ENCODE assay signal across 12 cellular contexts in genomic region chr7:32518534-32519140, GRCh38. TPM values are rescaled to one million over a fixed set of nuclear protein-coding genes. Genes with fewer than 3 reads are reported as not detected.
DNase-seq lines count a peak whose midpoint lies in the region; ATAC-seq, FAIRE-seq and TF ChIP-seq lines count a peak whose summit lies in the region.
"Had no signal": no experiment of that assay in that cellular context is flagged by ENCODE, and none has a peak within 500 bp of the region (broad histone marks: within the 10 kb centered on the region; RNA-seq: fewer than 3 reads in every experiment).

No MANE protein-coding gene starts in this region.

- H3K27ac ChIP-seq in astrocyte (ENCODE audit: low read depth, low read length) = no peak overlapping the region

- H4K20me1 ChIP-seq in astrocyte (ENCODE audit: insufficient read depth, low read length) = peaks cover 13% of the 10 kb centered on the region

- no peak for FAIRE-seq in astrocyte (lab: Jason Lieb, UNC)
- FAIRE-seq: keratinocyte had no signal

- in situ Hi-C loops in GM13977 (cut with MboI; ENCODE audit: low pct_unique_long_range_greater_than_20kb, low sequenced_read_pairs, unreplicated experiment) = no loop called here

- peaks cover 11% of the 10 kb centered on the region for H3K9me3 Mint-ChIP-seq in astrocyte (ENCODE audit: unreplicated experiment)

- H3K4me1 Mint-ChIP-seq in astrocyte (ENCODE audit: low read depth, unreplicated experiment) = peaks cover 34% of the 10 kb centered on the region
- H3K4me1 Mint-ChIP-seq: nephron progenitor cell had no signal

- H3K4me3 Mint-ChIP-seq in astrocyte (ENCODE audit: unreplicated experiment) = no peak overlapping the region
- H3K4me3 Mint-ChIP-seq: nephron progenitor cell had no signal

- ATAC-seq in GM21381 (IDR thresholded peaks at IDR 0.05; ENCODE audit: unreplicated experiment) (no peak), esophagus mucosa (no peak)

- H3K27me3 ChIP-seq in astrocyte (ENCODE audit: insufficient read depth, low read length) = no peaks in the 10 kb centered on the region

- H2AFZ ChIP-seq in astrocyte (ENCODE audit: low read depth, low read length) = no peak overlapping the region

- no peak overlapping the region for H3K27ac Mint-ChIP-seq in astrocyte (ENCODE audit: unreplicated experiment)
- H3K27ac Mint-ChIP-seq: nephron progenitor cell had no signal

- H3K9me3 ChIP-seq in astrocyte (ENCODE audit: insufficient read depth, low read depth, low read length) = peaks cover 8% of the 10 kb centered on the region

- TF ChIP-seq CTCF in astrocyte (IDR thresholded peaks at IDR 0.05; ENCODE audit: insufficient read depth, low read depth, low read length) (no peak), GM13977 (IDR thresholded peaks at IDR 0.05; ENCODE audit: extremely low read depth, insufficient read depth, missing control alignments) (no peak)

- peak; percentile 0 for DNase-seq in NCI-H146 (lab: John Stamatoyannopoulos, UW)
- DNase-seq in NCI-H146 treated with DMSO at 0.1 percent for 48 hours (lab: John Stamatoyannopoulos, UW; ENCODE audit: unreplicated experiment) = no peak
- DNase-seq in NAMALWA (ENCODE audit: low spot score) = peak; percentile 39
- DNase-seq in astrocyte (ENCODE audit: low read depth) = peak; percentile 77
- DNase-seq in lung microvascular endothelial cell (ENCODE audit: low read depth in 2 of 2) = peak; percentile 27 to 44
- DNase-seq in GM13977 (ENCODE audit: low spot score) = no peak
- DNase-seq: aorta, nephron progenitor cell, T1000 had no signal

- H3K9ac ChIP-seq in astrocyte (ENCODE audit: low read length) = no peak overlapping the region

- H3K4me3 ChIP-seq in astrocyte (ENCODE audit: insufficient read depth, low read depth, low read length) = no peak overlapping the region

- H3K4me2 ChIP-seq in astrocyte (ENCODE audit: low read length) = no peak overlapping the region

- H3K27me3 Mint-ChIP-seq in astrocyte (ENCODE audit: low read depth, unreplicated experiment) = no peaks in the 10 kb centered on the region

- H3K36me3 ChIP-seq in astrocyte (ENCODE audit: insufficient read depth, low read length) = no peaks in the 10 kb centered on the region

- H3K79me2 ChIP-seq in astrocyte (ENCODE audit: insufficient read depth, low read length) = peaks cover 83% of the 10 kb centered on the region

- peaks cover 21% of the 10 kb centered on the region for H3K36me3 Mint-ChIP-seq in astrocyte (ENCODE audit: low read depth, unreplicated experiment)

- H3K4me1 ChIP-seq in astrocyte (ENCODE audit: insufficient read depth, low read length) = peaks cover 10% of the 10 kb centered on the region

RNA-seq across cellular contexts. Expression of gene AVL9, which starts 23.3 kb away (rescaled TPM):
- total RNA-seq in astrocyte (28.2 and 31.9 TPM in 2 replicates), lung microvascular endothelial cell (26.8 and 47.6 TPM in 2 replicates), esophagus mucosa (24.9 TPM)

RNA-seq across cellular contexts. Expression of gene LSM5, which starts 28.5 kb away (rescaled TPM):
- 31.7 and 36.2 TPM in 2 replicates for total RNA-seq in astrocyte
- 13.9 and 21.4 TPM in 2 replicates for total RNA-seq in lung microvascular endothelial cell
- total RNA-seq in esophagus mucosa = 41.3 TPM

Comparison
In these comparisons a context has a peak if more than half of its experiments do, and no peak if none do; other contexts are left out.
1. DNase-seq: peak in NCI-H146 (single experiment), NAMALWA (single experiment), astrocyte (single experiment) and lung microvascular endothelial cell (2 of 2); none in NCI-H146 treated with DMSO at 0.1 percent for 48 hours (single experiment) and GM13977 (single experiment).